ENCODE assay signal across 9 cellular contexts in genomic region chr13:48412100-48412556, GRCh38. TPM values are rescaled to one million over a fixed set of nuclear protein-coding genes. Genes with fewer than 3 reads are reported as not detected.
A peak's percentile ranks its signal among the peaks of the same experiment; 100 is the strongest.
DNase-seq lines count a peak whose midpoint lies in the region; ATAC-seq and TF ChIP-seq lines count a peak whose summit lies in the region.
"Had no signal": no experiment of that assay in that cellular context is flagged by ENCODE, and none has a peak within 500 bp of the region (broad histone marks: within the 10 kb centered on the region; RNA-seq: fewer than 3 reads in every experiment).

No MANE protein-coding gene starts in this region.

- TF ChIP-seq POLR2A in right lobe of liver (IDR thresholded peaks at IDR 0.05) (no peak), thyroid gland (IDR thresholded peaks at IDR 0.05) (no peak)

- H3K27ac ChIP-seq in caudate nucleus (ENCODE audit: low read depth, low read length) (peak overlapping the region; percentile 24), right lobe of liver (peak overlapping the region; percentile 48 to 82 (median 56)), thyroid gland (peak overlapping the region; percentile 51 to 90 (median 77))

- peak; percentile 64 for ATAC-seq in activated CD4-positive, alpha-beta T cell treated with anti-CD3 and anti-CD28 coated beads for 36 hours
- ATAC-seq in right lobe of liver: peak; percentile 28 to 64 (median 51)

- H3K4me1 ChIP-seq in right lobe of liver (no peaks in the 10 kb centered on the region), thyroid gland (peaks cover 17 to 18% of the 10 kb centered on the region in 2 donors), BE2C (no peaks in the 10 kb centered on the region; the same call in 1 of the 2 replicates)

- CTCF ChIA-PET in activated CD4-positive, alpha-beta T cell treated with anti-CD3 and anti-CD28 coated beads for 36 hours (lab: Charles Lee): interaction anchor here (0.8 to 2.4 kb wide), 8 partner anchors 10 to 375 kb away, joined by 3 to 7 read pairs (median 4); partner anchors contain the start of gene NUDT15

- H3K4me1 Mint-ChIP-seq in activated CD4-positive, alpha-beta T cell treated with anti-CD3 and anti-CD28 coated beads for 36 hours: peaks cover 45% of the 10 kb centered on the region

- H3K36me3 Mint-ChIP-seq in activated CD4-positive, alpha-beta T cell treated with anti-CD3 and anti-CD28 coated beads for 36 hours (ENCODE audit: low read depth): peaks cover 13% of the 10 kb centered on the region

- POLR2A ChIA-PET in activated CD4-positive, alpha-beta T cell treated with anti-CD3 and anti-CD28 coated beads for 36 hours (lab: Charles Lee): no interaction called here

- H3K27me3 Mint-ChIP-seq in activated CD4-positive, alpha-beta T cell treated with anti-CD3 and anti-CD28 coated beads for 36 hours: no peaks in the 10 kb centered on the region

- no peaks in the 10 kb centered on the region for H3K9me3 Mint-ChIP-seq in activated CD4-positive, alpha-beta T cell treated with anti-CD3 and anti-CD28 coated beads for 36 hours (ENCODE audit: low read depth)

- intact Hi-C loops in activated CD4-positive, alpha-beta T cell treated with anti-CD3 and anti-CD28 coated beads for 36 hours (cut with DNase I, micrococcal nuclease): loop anchor here (1.0 to 5.0 kb wide), 4 partner anchors 9 to 121 kb away; partner anchors contain the start of gene RCBTB2 (in 1 of the 2)
- intact Hi-C loops in right lobe of liver (cut with DNase I) (no loop called here), thyroid gland (cut with DNase I) (loop anchor here (10.0 kb wide), 1 partner anchor 123 kb away; the partner anchor contains the start of gene RCBTB2)

- H3K27ac Mint-ChIP-seq in activated CD4-positive, alpha-beta T cell treated with anti-CD3 and anti-CD28 coated beads for 36 hours: peak overlapping the region; percentile 98

- H3K36me3 ChIP-seq in right lobe of liver: no peaks in the 10 kb centered on the region
- no peaks in the 10 kb centered on the region for H3K36me3 ChIP-seq in thyroid gland
- peaks cover 7% of the 10 kb centered on the region; the same call in 1 of the 2 replicates for H3K36me3 ChIP-seq in BE2C

- H3K4me3 ChIP-seq in right lobe of liver (peak overlapping the region; percentile 37 to 57 (median 41)), thyroid gland (replicated peaks in 1 of 3) (peak overlapping the region in 2 of 3 donors; percentile 27 to 28), BE2C (ENCODE audit: low read depth, low read length) (no peak overlapping the region)

- peak overlapping the region; percentile 99 for H3K4me3 Mint-ChIP-seq in activated CD4-positive, alpha-beta T cell treated with anti-CD3 and anti-CD28 coated beads for 36 hours

- H3K9me3 ChIP-seq in right lobe of liver (no peaks in the 10 kb centered on the region), thyroid gland (no peaks in the 10 kb centered on the region), BE2C (no peaks in the 10 kb centered on the region)

- 11% methylated on average over 7 of the region's 7 CpGs for WGBS in right lobe of liver (ENCODE audit: insufficient coverage, low coverage, low lambda C conversion rate, missing lambda C conversion rate)
- WGBS in thyroid gland, 2 donors: 3 to 10% methylated on average over 7 of the region's 7 CpGs

- no peak for TF ChIP-seq CTCF in right lobe of liver (IDR thresholded peaks at IDR 0.05)
- no peak for TF ChIP-seq CTCF in thyroid gland (IDR thresholded peaks at IDR 0.05)
- no peak for TF ChIP-seq CTCF in BE2C (IDR thresholded peaks at IDR 0.05; ENCODE audit: low read depth, low read length)

- no peaks in the 10 kb centered on the region for H3K27me3 ChIP-seq in right lobe of liver
- no peaks in the 10 kb centered on the region for H3K27me3 ChIP-seq in thyroid gland
- H3K27me3 ChIP-seq in BE2C: no peaks in the 10 kb centered on the region

- DNase-seq in activated CD4-positive, alpha-beta T cell treated with anti-CD3 and anti-CD28 coated beads for 36 hours: no peak
- DNase-seq in activated CD4-positive, alpha-beta T cell treated with anti-CD3 and anti-CD28 coated beads, Interleukin-2, amount 50 U/mL, for 4 hours: no peak
- no peak for DNase-seq in caudate nucleus (lab: John Stamatoyannopoulos, UW)
- no peak for DNase-seq in right lobe of liver
- DNase-seq in thyroid gland: no peak
- no peak for DNase-seq in NAMALWA (ENCODE audit: low spot score)
- DNase-seq in BE2C: no peak
- no peak for DNase-seq in islet precursor cell
- DNase-seq: NCI-H1105 had no signal

RNA-seq across cellular contexts. Expression of gene LPAR6, which starts 0.8 kb away (rescaled TPM):
- 1 to 10 TPM; 6.8 to 7.9 TPM for total RNA-seq in activated CD4-positive, alpha-beta T cell treated with anti-CD3 and anti-CD28 coated beads for 36 hours
- total RNA-seq in right lobe of liver: 10 to 100 TPM in 2 of 6 experiments, 1 to 10 TPM in 4; 3.7 to 14.5 (median 5.9) TPM
- 10 to 100 TPM; 16.8 to 42.5 (median 23.4) TPM for total RNA-seq in thyroid gland
- not detected for polyA plus RNA-seq in BE2C (2012; ENCODE audit: insufficient read depth, insufficient read length, low read depth)

Comparison
In these comparisons a context has a peak if more than half of its experiments do, and no peak if none do; other contexts are left out.
1. H3K27ac ChIP-seq: peak in every context shown above with its lines; median percentile 77 in thyroid gland; 56 in right lobe of liver; 24 in caudate nucleus.
2. intact Hi-C loops: an anchor here in activated CD4-positive, alpha-beta T cell treated with anti-CD3 and anti-CD28 coated beads for 36 hours (1.0 to 5.0 kb wide) and thyroid gland (10.0 kb wide); none called in right lobe of liver.